In the genomic region with DNA sequence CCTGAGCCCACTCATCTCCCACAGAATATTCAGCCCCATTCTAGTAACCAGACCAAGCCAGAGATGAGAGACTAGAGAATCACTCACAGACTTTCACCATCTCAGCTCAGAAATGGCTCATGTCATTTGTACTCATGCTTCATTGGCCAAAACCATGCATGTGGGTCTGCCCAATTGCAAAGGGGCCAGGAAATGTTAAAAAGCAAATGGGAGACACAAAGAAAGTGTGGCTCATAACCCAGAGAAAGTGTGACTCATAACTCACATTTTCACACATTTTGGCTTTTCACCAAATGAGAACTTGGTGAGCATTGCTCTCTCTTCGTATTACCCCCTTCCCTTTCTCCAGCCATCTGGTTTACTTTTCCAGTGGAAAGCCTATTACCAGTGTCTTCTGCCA, we compare ENCODE assay signal across 14 cellular contexts.
A peak's percentile ranks its signal among the peaks of the same experiment; 100 is the strongest.
DNase-seq lines count a peak whose midpoint lies in the region; ATAC-seq and TF ChIP-seq lines count a peak whose summit lies in the region.
"Had no signal": no experiment of that assay in that cellular context is flagged by ENCODE, and none has a peak within 500 bp of the region (broad histone marks: within the 10 kb centered on the region; RNA-seq: fewer than 3 reads in every experiment).

No MANE protein-coding gene starts in this region.

- H2AK5ac ChIP-seq in H9 (ENCODE audit: insufficient read length, low read length) = no peak overlapping the region

- no peak overlapping the region for H2BK120ac ChIP-seq in H9 (ENCODE audit: low read depth, low read length, poor library complexity, severe bottlenecking)

- H3K36me3 Mint-ChIP-seq in activated naive CD8-positive, alpha-beta T cell treated with anti-CD3 and anti-CD28 coated beads, Interleukin-2, amount 50 U/mL, for 24 hours (ENCODE audit: low read depth) = no peaks in the 10 kb centered on the region
- peaks cover 0 to 41% (median 11%) of the 10 kb centered on the region in 3 experiments; a peak in 6 of 7 replicates for H3K36me3 Mint-ChIP-seq in H9 (ENCODE audit: insufficient read depth in 1 of 3, low read depth in 3 of 3)

- peaks cover 7% of the 10 kb centered on the region for H3K4me1 Mint-ChIP-seq in activated naive CD8-positive, alpha-beta T cell treated with anti-CD3 and anti-CD28 coated beads, Interleukin-2, amount 50 U/mL, for 24 hours
- H3K4me1 Mint-ChIP-seq in H9 = no peaks in the 10 kb centered on the region; a peak in 1 of 4 replicates
- H3K4me1 Mint-ChIP-seq: endodermal cell, immature natural killer cell had no signal

- H2BK15ac ChIP-seq in H9 (ENCODE audit: low read depth, low read length) = no peak overlapping the region

- H3K9me3 Mint-ChIP-seq in activated naive CD8-positive, alpha-beta T cell treated with anti-CD3 and anti-CD28 coated beads, Interleukin-2, amount 50 U/mL, for 24 hours = peaks cover 6% of the 10 kb centered on the region
- H3K9me3 Mint-ChIP-seq in H9 = peaks cover 14 to 21% of the 10 kb centered on the region in 2 experiments
- H3K9me3 Mint-ChIP-seq: CD4-positive, alpha-beta T cell; immature natural killer cell had no signal

- H3T11ph ChIP-seq in H9 (ENCODE audit: low read length) = no peak overlapping the region

- H3K56ac ChIP-seq in H9 (ENCODE audit: insufficient read length, low read depth, low read length) = no peak overlapping the region

- H3K27me3 Mint-ChIP-seq in activated naive CD8-positive, alpha-beta T cell treated with anti-CD3 and anti-CD28 coated beads, Interleukin-2, amount 50 U/mL, for 24 hours = peaks cover 10% of the 10 kb centered on the region
- H3K27me3 Mint-ChIP-seq in H9 (ENCODE audit: low read depth) = no peaks in the 10 kb centered on the region

- H3K27ac Mint-ChIP-seq in activated naive CD8-positive, alpha-beta T cell treated with anti-CD3 and anti-CD28 coated beads, Interleukin-2, amount 50 U/mL, for 24 hours = no peak overlapping the region
- H3K27ac Mint-ChIP-seq in H9 = no peak overlapping the region
- H3K27ac Mint-ChIP-seq: CD4-positive, alpha-beta T cell; endodermal cell; immature natural killer cell had no signal

- no peak overlapping the region for H2BK20ac ChIP-seq in H9 (ENCODE audit: low read depth, low read length, poor library complexity, severe bottlenecking)

- H4K20me1 ChIP-seq in H9 (ENCODE audit: control insufficient read depth, insufficient read depth, insufficient read length) = no peaks in the 10 kb centered on the region

- H3K14ac ChIP-seq in H9 (ENCODE audit: insufficient read depth, low read length) = no peak overlapping the region

- H3K79me1 ChIP-seq in H9 (ENCODE audit: insufficient read depth, low read depth, low read length, poor library complexity, severe bottlenecking) = no peaks in the 10 kb centered on the region

- H2BK12ac ChIP-seq in H9 (ENCODE audit: insufficient read length, low read depth, low read length) = no peak overlapping the region

- H3K4me3 Mint-ChIP-seq in activated naive CD8-positive, alpha-beta T cell treated with anti-CD3 and anti-CD28 coated beads, Interleukin-2, amount 50 U/mL, for 24 hours = no peak overlapping the region
- H3K4me3 Mint-ChIP-seq in H9 = no peak overlapping the region
- H3K4me3 Mint-ChIP-seq: CD4-positive, alpha-beta T cell; endodermal cell; immature natural killer cell had no signal

- no peak overlapping the region for H4K8ac ChIP-seq in H9 (replicated peaks; ENCODE audit: insufficient read length, low read depth, low read length)

- in situ Hi-C loops in ACHN (cut with HindIII; ENCODE audit: low pct_ligation_motif_present, low pct_unique_long_range_greater_than_20kb, low sequenced_read_pairs) = no loop called here

- H2BK5ac ChIP-seq in H9 (ENCODE audit: insufficient read length, low read length) = no peak overlapping the region

- no peak overlapping the region for H4K91ac ChIP-seq in H9 (ENCODE audit: insufficient read length, low read depth, low read length)

- no peak overlapping the region for H3K23ac ChIP-seq in H9 (ENCODE audit: insufficient read length, low read depth, low read length)

- no peaks in the 10 kb centered on the region for H3K27me3 ChIP-seq in H9 (ENCODE audit: insufficient read depth, low read length)

- TF ChIP-seq CTCF in H9 (conservative IDR thresholded peaks at IDR 0.05) = no peak

- no peaks in the 10 kb centered on the region for H3K9me3 ChIP-seq in H9 (ENCODE audit: control insufficient read depth, low read depth, low read length)

- no CpG with 5 or more reads among the region's 1 CpG for WGBS in H9 (ENCODE audit: extremely low coverage, insufficient read length, low lambda C conversion rate)

- H3K23me2 ChIP-seq in H9 (ENCODE audit: insufficient read length, low read depth, low read length, poor library complexity, severe bottlenecking) = no peaks in the 10 kb centered on the region

- H3K4me1 ChIP-seq in H9 (ENCODE audit: insufficient read depth, low read length) = no peaks in the 10 kb centered on the region

- H3K4me2 ChIP-seq in H9 (ENCODE audit: insufficient read depth, insufficient read length, low read length) = no peak overlapping the region

- H4K5ac ChIP-seq in H9 (ENCODE audit: insufficient read length, low read depth, low read length) = no peak overlapping the region

- no peaks in the 10 kb centered on the region for H3K79me2 ChIP-seq in H9 (ENCODE audit: insufficient read depth, low read length)

- no peak overlapping the region for H2AFZ ChIP-seq in H9 (ENCODE audit: low read length)

- no peak overlapping the region for H3K27ac ChIP-seq in H9 (ENCODE audit: insufficient read length, low read depth, low read length)
- H3K27ac ChIP-seq: SK-N-MC had no signal

- H3K4ac ChIP-seq in H9 (ENCODE audit: low read depth, low read length) = no peak overlapping the region

- peak; percentile 63 for DNase-seq in stimulated activated CD4-positive, alpha-beta T cell treated with anti-CD3 and anti-CD28 coated beads, Interleukin-1b, Interleukin-23, amount 100 ng/mL, for 48 hours
- no peak for DNase-seq in stimulated activated CD4-positive, alpha-beta T cell treated with anti-CD3 and anti-CD28 coated beads, Interleukin-4, amount 100 ng/mL, for 1 hour
- DNase-seq in activated naive CD8-positive, alpha-beta T cell treated with anti-CD3 and anti-CD28 coated beads, Interleukin-2, amount 50 U/mL, for 24 hours = no peak
- DNase-seq in H9 = no peak
- no peak for DNase-seq in NCI-H82 treated with DMSO at 0.1 percent for 48 hours (lab: John Stamatoyannopoulos, UW; ENCODE audit: unreplicated experiment)
- DNase-seq in ACHN = no peak
- DNase-seq: activated effector memory CD4-positive, alpha-beta T cell treated with Interleukin-2 at 50 U/mL for 16 hours; CD4-positive, alpha-beta T cell; endodermal cell; immature natural killer cell; NCI-H2107 had no signal

- H3K9ac ChIP-seq in H9 (ENCODE audit: extremely low read depth, insufficient read length, low read length) = no peak overlapping the region

- no peak overlapping the region for H3K18ac ChIP-seq in H9 (ENCODE audit: insufficient read length, low read depth, low read length)

- ATAC-seq in HG02870 (IDR thresholded peaks at IDR 0.05; ENCODE audit: unreplicated experiment) = peak; percentile 92
- ATAC-seq in activated naive CD8-positive, alpha-beta T cell treated with anti-CD3 and anti-CD28 coated beads, Interleukin-2, amount 50 U/mL, for 24 hours = peak; percentile 98
- ATAC-seq in GM19324 (IDR thresholded peaks at IDR 0.05; ENCODE audit: low FRiP score, unreplicated experiment) = no peak
